ENCODE assay signal across 12 cellular contexts in the genomic region with DNA sequence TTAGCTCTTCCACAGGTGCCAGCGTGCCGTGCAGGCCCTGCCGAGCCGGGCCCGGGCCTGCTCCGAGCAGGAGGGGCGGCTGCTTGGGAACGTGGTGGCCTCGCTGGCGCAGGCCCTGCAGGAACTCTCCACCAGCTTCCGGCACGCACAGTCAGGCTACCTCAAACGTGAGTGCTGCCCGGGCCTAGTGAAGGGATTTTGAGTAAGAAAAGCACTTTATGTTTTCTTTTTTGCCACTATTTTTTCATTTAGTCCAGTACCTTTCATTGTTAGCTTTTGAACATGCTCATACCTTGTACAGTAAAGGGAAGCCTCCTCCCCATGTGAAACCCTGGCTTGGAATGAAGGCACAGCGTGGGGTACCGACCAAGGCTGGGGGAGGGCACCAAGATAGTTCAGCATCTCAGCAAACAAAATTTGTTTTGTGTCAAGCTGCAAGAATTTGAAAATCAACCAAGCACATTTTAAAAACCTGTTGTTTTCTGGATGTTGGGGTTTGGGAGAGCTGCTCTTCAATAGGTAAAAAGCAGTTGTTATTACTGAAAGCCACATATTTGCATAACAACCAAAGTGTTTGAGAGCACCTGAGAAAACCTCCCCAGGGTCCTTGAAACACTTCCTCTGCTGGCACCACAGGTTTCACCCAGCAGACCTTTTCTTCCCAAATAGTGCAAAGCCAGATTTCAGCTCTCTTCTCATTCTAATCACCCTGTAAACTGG. TPM values are rescaled to one million over a fixed set of nuclear protein-coding genes. Genes with fewer than 3 reads are reported as not detected.
A peak's percentile ranks its signal among the peaks of the same experiment; 100 is the strongest.
DNase-seq lines count a peak whose midpoint lies in the region; ATAC-seq, FAIRE-seq and TF ChIP-seq lines count a peak whose summit lies in the region.
"Had no signal": no experiment of that assay in that cellular context is flagged by ENCODE, and none has a peak within 500 bp of the region (broad histone marks: within the 10 kb centered on the region; RNA-seq: fewer than 3 reads in every experiment).

No MANE protein-coding gene starts in this region.

- peaks cover 51% of the 10 kb centered on the region for H3K79me2 ChIP-seq in GM23338 (replicated peaks; ENCODE audit: insufficient read depth)

- WGBS in small intestine, 3 donors, result 75 to 93% (median 89%) methylated on average over 16 of the region's 16 CpGs

- no peaks in the 10 kb centered on the region for H3K9me3 ChIP-seq in small intestine (ENCODE audit: control insufficient read depth, low read depth)

- H3K9me3 Mint-ChIP-seq in GM23338 (no peaks in the 10 kb centered on the region), memory B cell (no peaks in the 10 kb centered on the region)
- H3K9me3 Mint-ChIP-seq: IgD-negative memory B cell had no signal

- peaks cover 17% of the 10 kb centered on the region for H3F3A ChIP-seq in GM23338 (replicated peaks; ENCODE audit: low read depth)

- ATAC-seq in GM18907 (IDR thresholded peaks at IDR 0.05; ENCODE audit: unreplicated experiment) (peak; percentile 76), GM23338 (peak; percentile 81), memory B cell (ENCODE audit: low read depth) (peak; percentile 93)

- H3K36me3 ChIP-seq in GM23338 (ENCODE audit: insufficient read depth) (peaks cover 12% of the 10 kb centered on the region), small intestine (ENCODE audit: control insufficient read depth in 2 of 2, insufficient read depth in 2 of 2, low read length in 2 of 2) (peaks cover 9 to 11% of the 10 kb centered on the region in 2 donors)

- in situ Hi-C loops in KBM-7 (cut with MboI; ENCODE audit: low pct_unique_long_range_greater_than_20kb, low sequenced_read_pairs), result no loop called here

- peaks cover 33% of the 10 kb centered on the region for H3K4me1 ChIP-seq in GM23338 (ENCODE audit: insufficient read depth)
- H3K4me1 ChIP-seq in small intestine (ENCODE audit: control insufficient read depth in 2 of 2, insufficient read depth in 1 of 2, low read depth in 1 of 2, low read length in 1 of 2), result no peaks in the 10 kb centered on the region

- DNase-seq in GM23338 (ENCODE audit: low spot score) (peak; percentile 94), NCI-H1048 (lab: John Stamatoyannopoulos, UW) (peak; percentile 8), memory B cell (ENCODE audit: low spot score in 2 of 2) (no peak), KBM-7 (no peak), small intestine (no peak), OCI-M2 (lab: John Stamatoyannopoulos, UW; ENCODE audit: unreplicated experiment) (no peak), AG20443 (ENCODE audit: low spot score) (no peak)
- DNase-seq: central memory CD4-positive, alpha-beta T cell; NCI-H524 had no signal

- H3K4me3 ChIP-seq in GM23338 (peak overlapping the region; percentile 0; the same call in 1 of the 2 replicates), small intestine (ENCODE audit: low read depth in 1 of 2, low read length in 2 of 2) (no peak overlapping the region)

- peak overlapping the region; percentile 99 for H3K27ac Mint-ChIP-seq in GM23338
- no peak overlapping the region for H3K27ac Mint-ChIP-seq in memory B cell

- peak overlapping the region; percentile 53 for H3K4me3 Mint-ChIP-seq in GM23338
- no peak overlapping the region for H3K4me3 Mint-ChIP-seq in memory B cell

- FAIRE-seq in small intestine (lab: Jason Lieb, UNC), result no peak
- FAIRE-seq: H54 had no signal

- peak overlapping the region; percentile 15 for H3K4me2 ChIP-seq in GM23338

- no peaks in the 10 kb centered on the region for H4K20me1 ChIP-seq in GM23338 (replicated peaks; ENCODE audit: insufficient read depth)

- H3K4me1 Mint-ChIP-seq in GM23338 (peaks cover 67% of the 10 kb centered on the region), memory B cell (peaks cover 14% of the 10 kb centered on the region)

- H3K27me3 Mint-ChIP-seq in GM23338 (ENCODE audit: insufficient read depth, low read depth, poor library complexity), result no peaks in the 10 kb centered on the region
- no peaks in the 10 kb centered on the region for H3K27me3 Mint-ChIP-seq in memory B cell

- no peaks in the 10 kb centered on the region for H3K9me2 ChIP-seq in GM23338 (ENCODE audit: insufficient read depth)

- H3K36me3 Mint-ChIP-seq in GM23338 (ENCODE audit: low read depth) (peaks cover 55% of the 10 kb centered on the region), memory B cell (peaks cover 32% of the 10 kb centered on the region)

- H2AFZ ChIP-seq in GM23338, result no peak overlapping the region

- no peaks in the 10 kb centered on the region for H3K27me3 ChIP-seq in GM23338 (ENCODE audit: insufficient read depth)
- H3K27me3 ChIP-seq in small intestine (ENCODE audit: control insufficient read depth in 2 of 2, insufficient read depth in 2 of 2, low read length in 2 of 2), result no peaks in the 10 kb centered on the region

- TF ChIP-seq CTCF in GM23338 (conservative IDR thresholded peaks at IDR 0.05; ENCODE audit: low read depth in 2 of 2), result no peak

- H3K27ac ChIP-seq in GM23338 (ENCODE audit: low read depth), result peak overlapping the region; percentile 97
- no peak overlapping the region for H3K27ac ChIP-seq in small intestine (ENCODE audit: low read depth in 1 of 2, low read length in 1 of 2)

TF ChIP-seq in GM23338, 12 proteins besides CTCF, POLR2A, EP300 and RAD21 (continues in another document):
- TF ChIP-seq NANOG (IDR thresholded peaks at IDR 0.05; ENCODE audit: borderline replicate concordance), result peak; percentile 93
- TF ChIP-seq, protein P1, sequence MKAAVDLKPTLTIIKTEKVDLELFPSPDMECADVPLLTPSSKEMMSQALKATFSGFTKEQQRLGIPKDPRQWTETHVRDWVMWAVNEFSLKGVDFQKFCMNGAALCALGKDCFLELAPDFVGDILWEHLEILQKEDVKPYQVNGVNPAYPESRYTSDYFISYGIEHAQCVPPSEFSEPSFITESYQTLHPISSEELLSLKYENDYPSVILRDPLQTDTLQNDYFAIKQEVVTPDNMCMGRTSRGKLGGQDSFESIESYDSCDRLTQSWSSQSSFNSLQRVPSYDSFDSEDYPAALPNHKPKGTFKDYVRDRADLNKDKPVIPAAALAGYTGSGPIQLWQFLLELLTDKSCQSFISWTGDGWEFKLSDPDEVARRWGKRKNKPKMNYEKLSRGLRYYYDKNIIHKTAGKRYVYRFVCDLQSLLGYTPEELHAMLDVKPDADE (IDR thresholded peaks at IDR 0.05), result no peak; the same call in none of the 2 replicates
- peak; percentile 10; the same call in 1 of the 2 replicates for TF ChIP-seq POLR2AphosphoS5 (IDR thresholded peaks at IDR 0.05; ENCODE audit: low read depth)

RNA-seq across cellular contexts. Expression of a gene that starts 18.4 kb away (rescaled TPM):
- total RNA-seq in GM23338 (2014; rRNA removed; shearing (Covaris generic)), result 66.5 and 70.5 TPM in 2 replicates
- polyA plus RNA-seq in GM23338 (2016; fragmentation: Nextera tagmentation; extraction: Ambion mirVana) (27.7 and 31.2 TPM in 2 replicates), small intestine (10 to 100 TPM; 17.3 to 39.8 (median 29.9) TPM)

RNA-seq across cellular contexts. Expression of a gene that starts 23.2 kb away (rescaled TPM):
- 24.1 and 30.0 TPM in 2 replicates for total RNA-seq in GM23338 (2014; rRNA removed; shearing (Covaris generic))
- polyA plus RNA-seq in GM23338 (2016; fragmentation: Nextera tagmentation; extraction: Ambion mirVana), result 17.8 and 23.5 TPM in 2 replicates
- polyA plus RNA-seq in small intestine, result 10 to 100 TPM; 16.5 to 29.7 (median 22.9) TPM

Comparison
In these comparisons a context has a peak if more than half of its experiments do, and no peak if none do; other contexts are left out.
1. DNase-seq: peak in GM23338 (single experiment) and NCI-H1048 (single experiment); none in memory B cell (0 of 2), KBM-7 (single experiment), small intestine (single experiment), OCI-M2 (single experiment) and AG20443 (single experiment).
2. Peak in every context shown above with its lines, with median percentiles within 50 percentile points of each other: ATAC-seq.